19 cellular contexts compared by ENCODE assay signal in the genomic region with DNA sequence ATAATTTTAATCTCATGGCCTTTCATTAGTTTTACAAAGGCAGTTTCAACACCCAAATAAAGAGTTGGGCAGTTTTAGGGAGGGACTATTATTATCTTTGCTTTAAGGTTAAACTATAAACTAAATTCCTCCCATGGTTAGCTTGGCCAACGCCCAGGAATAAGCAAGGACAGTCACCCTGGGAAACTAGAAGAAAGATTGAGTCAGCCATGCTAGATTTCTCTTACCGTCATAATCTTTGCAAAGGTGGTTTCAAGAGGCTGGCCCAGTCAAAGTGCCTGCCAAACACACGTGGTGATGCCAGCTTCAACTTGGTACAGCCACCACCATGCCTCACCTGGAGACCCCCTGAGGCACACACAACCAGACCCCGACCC.
"Had no signal": no experiment of that assay in that cellular context is flagged by ENCODE, and none has a peak within 500 bp of the region (broad histone marks: within the 10 kb centered on the region; RNA-seq: fewer than 3 reads in every experiment).

No MANE protein-coding gene starts in this region.

- DNase-seq: activated effector memory CD4-positive, alpha-beta T cell treated with Interleukin-2 at 50 U/mL for 16 hours; activated naive CD4-positive, alpha-beta T cell treated with anti-CD3 and anti-CD28 coated beads for 36 hours; activated naive CD8-positive, alpha-beta T cell treated with anti-CD3 and anti-CD28 coated beads, Interleukin-2, amount 10 ng/mL, durations not matched to agents 7 days and 5 days; activated T-cell treated with anti-CD3 and anti-CD28 coated beads, Interleukin-2, amount 50 U/mL, for 48 hours; amniotic stem cell; endodermal cell; erythroblast; foreskin fibroblast; immature natural killer cell; naive B cell; occipital lobe; right lobe of liver; stimulated activated CD4-positive, alpha-beta T cell treated with anti-CD3 and anti-CD28 coated beads, Interleukin-15, amount 100 ng/mL, for 24 hours; stimulated activated CD8-positive, alpha-beta memory T cell treated with anti-CD3 and anti-CD28 coated beads, Interleukin-4, amount 100 ng/mL, for 48 hours; stimulated activated naive CD4-positive, alpha-beta T cell; T-helper 9 cell had no signal

- H3K9me3 Mint-ChIP-seq: activated naive CD4-positive, alpha-beta T cell treated with anti-CD3 and anti-CD28 coated beads for 36 hours; activated naive CD8-positive, alpha-beta T cell treated with anti-CD3 and anti-CD28 coated beads, Interleukin-2, amount 10 ng/mL, durations not matched to agents 7 days and 5 days; memory B cell had no signal

- H3K27ac Mint-ChIP-seq: activated naive CD4-positive, alpha-beta T cell treated with anti-CD3 and anti-CD28 coated beads for 36 hours; activated naive CD8-positive, alpha-beta T cell treated with anti-CD3 and anti-CD28 coated beads, Interleukin-2, amount 10 ng/mL, durations not matched to agents 7 days and 5 days; endodermal cell; immature natural killer cell; memory B cell had no signal

- H3K4me1 ChIP-seq: right lobe of liver had no signal

- H3K36me3 Mint-ChIP-seq: activated naive CD8-positive, alpha-beta T cell treated with anti-CD3 and anti-CD28 coated beads, Interleukin-2, amount 10 ng/mL, durations not matched to agents 7 days and 5 days; immature natural killer cell; memory B cell; naive B cell had no signal

- H3K36me3 ChIP-seq: right lobe of liver had no signal

- H3K4me3 Mint-ChIP-seq: activated naive CD4-positive, alpha-beta T cell treated with anti-CD3 and anti-CD28 coated beads for 36 hours; activated naive CD8-positive, alpha-beta T cell treated with anti-CD3 and anti-CD28 coated beads, Interleukin-2, amount 10 ng/mL, durations not matched to agents 7 days and 5 days; endodermal cell; immature natural killer cell; memory B cell; naive B cell had no signal

- H3K27me3 Mint-ChIP-seq: activated naive CD8-positive, alpha-beta T cell treated with anti-CD3 and anti-CD28 coated beads, Interleukin-2, amount 10 ng/mL, durations not matched to agents 7 days and 5 days had no signal

- ATAC-seq: right lobe of liver had no signal

- H3K4me3 ChIP-seq: coronary artery, right lobe of liver, skin epidermis had no signal

- H3K9me3 ChIP-seq: right lobe of liver had no signal

- H3K4me1 Mint-ChIP-seq: activated naive CD8-positive, alpha-beta T cell treated with anti-CD3 and anti-CD28 coated beads, Interleukin-2, amount 10 ng/mL, durations not matched to agents 7 days and 5 days; endodermal cell; immature natural killer cell; memory B cell; naive B cell had no signal

- H3K27me3 ChIP-seq: right lobe of liver had no signal
